In genomic region chr22:20550851-20551744, GRCh38 we compare ENCODE assay signal across 8 cellular contexts. TPM values are rescaled to one million over a fixed set of nuclear protein-coding genes. Genes with fewer than 3 reads are reported as not detected.
DNase-seq lines count a peak whose midpoint lies in the region; ATAC-seq and TF ChIP-seq lines count a peak whose summit lies in the region.

No MANE protein-coding gene starts in this region.

- H3K36me3 Mint-ChIP-seq in IgD-negative memory B cell: no peaks in the 10 kb centered on the region
- H3K36me3 Mint-ChIP-seq in activated naive CD8-positive, alpha-beta T cell treated with anti-CD3 and anti-CD28 coated beads, Interleukin-2, amount 10 ng/mL, durations not matched to agents 7 days and 5 days: peaks cover 31% of the 10 kb centered on the region

- peak overlapping the region in 2 of 10 donors; percentile 6 to 13 for H3K4me3 ChIP-seq in heart right ventricle

- peak overlapping the region; percentile 51 to 96 (median 78) for H3K27ac Mint-ChIP-seq in IgD-negative memory B cell
- peak overlapping the region; percentile 100 for H3K27ac Mint-ChIP-seq in activated naive CD8-positive, alpha-beta T cell treated with anti-CD3 and anti-CD28 coated beads, Interleukin-2, amount 10 ng/mL, durations not matched to agents 7 days and 5 days

- peak overlapping the region; percentile 14 to 71 (median 54) for H3K4me3 Mint-ChIP-seq in IgD-negative memory B cell
- peak overlapping the region; percentile 88 for H3K4me3 Mint-ChIP-seq in activated naive CD8-positive, alpha-beta T cell treated with anti-CD3 and anti-CD28 coated beads, Interleukin-2, amount 10 ng/mL, durations not matched to agents 7 days and 5 days

- no peak for TF ChIP-seq CTCF in heart right ventricle (IDR thresholded peaks at IDR 0.05)

- peaks cover 0 to 49% (median 9%) of the 10 kb centered on the region in 9 donors for H3K36me3 ChIP-seq in heart right ventricle

- H3K4me1 ChIP-seq in heart right ventricle: peaks cover 48 to 99% (median 86%) of the 10 kb centered on the region in 9 donors

- H3K9me3 ChIP-seq in heart right ventricle: no peaks in the 10 kb centered on the region

- H3K27ac ChIP-seq in heart right ventricle: peak overlapping the region; percentile 81 to 92 (median 88)

- H3K27me3 Mint-ChIP-seq in IgD-negative memory B cell: no peaks in the 10 kb centered on the region
- no peaks in the 10 kb centered on the region for H3K27me3 Mint-ChIP-seq in activated naive CD8-positive, alpha-beta T cell treated with anti-CD3 and anti-CD28 coated beads, Interleukin-2, amount 10 ng/mL, durations not matched to agents 7 days and 5 days

- POLR2A ChIA-PET in activated naive CD8-positive, alpha-beta T cell treated with anti-CD3 and anti-CD28 coated beads, Interleukin-2, amount 10 ng/mL, durations not matched to agents 7 days and 5 days (lab: Charles Lee): interaction anchor here (0.7 to 3.8 kb wide), 7 partner anchors 13 to 152 kb away, joined by 3 to 33 read pairs (median 4); partner anchors contain the start of gene MED15

- DNase-seq in activated naive CD8-positive, alpha-beta T cell treated with anti-CD3 and anti-CD28 coated beads, Interleukin-2, amount 10 ng/mL, durations not matched to agents 7 days and 5 days: peak; percentile 62
- DNase-seq in heart right ventricle (peak; percentile 33 to 48), sciatic nerve (ENCODE audit: low spot score) (peak; percentile 70), SHP77 treated with DMSO at 0.1 percent for 48 hours (lab: John Stamatoyannopoulos, UW) (no peak), NCI-H1092 treated with DMSO at 0.1 percent for 48 hours (lab: John Stamatoyannopoulos, UW) (no peak), islet precursor cell (no peak), NCI-H2227 treated with DMSO at 0.1 percent for 48 hours (lab: John Stamatoyannopoulos, UW) (no peak)

- no peaks in the 10 kb centered on the region for H3K9me3 Mint-ChIP-seq in IgD-negative memory B cell
- H3K9me3 Mint-ChIP-seq in activated naive CD8-positive, alpha-beta T cell treated with anti-CD3 and anti-CD28 coated beads, Interleukin-2, amount 10 ng/mL, durations not matched to agents 7 days and 5 days: no peaks in the 10 kb centered on the region

- ATAC-seq in activated naive CD8-positive, alpha-beta T cell treated with anti-CD3 and anti-CD28 coated beads, Interleukin-2, amount 10 ng/mL, durations not matched to agents 7 days and 5 days (ENCODE audit: low read depth): peak; percentile 36
- ATAC-seq in heart right ventricle (peak in 6 of 8 donors; percentile 10 to 47 (median 27)), sciatic nerve (peak; percentile 52)

- peaks cover 28 to 35% (median 30%) of the 10 kb centered on the region in 3 donors for H3K4me1 Mint-ChIP-seq in IgD-negative memory B cell
- peaks cover 56% of the 10 kb centered on the region for H3K4me1 Mint-ChIP-seq in activated naive CD8-positive, alpha-beta T cell treated with anti-CD3 and anti-CD28 coated beads, Interleukin-2, amount 10 ng/mL, durations not matched to agents 7 days and 5 days

- WGBS in heart right ventricle, 2 donors: 55 to 58% methylated on average over 27 of the region's 27 CpGs

- intact Hi-C loops in heart right ventricle (cut with DNase I): loop anchor here in 2 of 10 donors (5.0 kb wide), 1 partner anchor 44 kb away; the partner anchor contains the start of gene MED15 (in 2 of the 2)
- intact Hi-C loops in sciatic nerve (cut with DNase I): no loop called here

- no peaks in the 10 kb centered on the region for H3K27me3 ChIP-seq in heart right ventricle

RNA-seq across cellular contexts. Expression of gene MED15, which starts 43.7 kb away (rescaled TPM):
- polyA plus RNA-seq in IgD-negative memory B cell: 50.2 TPM
- 100 to 1,000 TPM; 227 to 233 TPM for total RNA-seq in activated naive CD8-positive, alpha-beta T cell treated with anti-CD3 and anti-CD28 coated beads, Interleukin-2, amount 10 ng/mL, durations not matched to agents 7 days and 5 days
- 10 to 100 TPM; 35.6 to 66.8 (median 44.0) TPM for total RNA-seq in heart right ventricle
- polyA plus RNA-seq in heart right ventricle: 10 to 100 TPM; 33.8 to 40.8 TPM
- 130 TPM for total RNA-seq in sciatic nerve

RNA-seq across cellular contexts. Expression of gene KLHL22, which starts 55.5 kb away (rescaled TPM):
- 20.8 TPM for polyA plus RNA-seq in IgD-negative memory B cell
- total RNA-seq in activated naive CD8-positive, alpha-beta T cell treated with anti-CD3 and anti-CD28 coated beads, Interleukin-2, amount 10 ng/mL, durations not matched to agents 7 days and 5 days: 10 to 100 TPM; 31.7 to 37.3 TPM
- 10 to 100 TPM; 14.1 to 29.3 (median 18.5) TPM for total RNA-seq in heart right ventricle
- 10 to 100 TPM; 11.3 to 15.4 TPM for polyA plus RNA-seq in heart right ventricle
- total RNA-seq in sciatic nerve: 28.0 TPM

Comparison
In these comparisons a context has a peak if more than half of its experiments do, and no peak if none do; other contexts are left out.
1. DNase-seq: peak in activated naive CD8-positive, alpha-beta T cell treated with anti-CD3 and anti-CD28 coated beads, Interleukin-2, amount 10 ng/mL, durations not matched to agents 7 days and 5 days (single experiment), heart right ventricle (2 of 2) and sciatic nerve (single experiment); none in SHP77 treated with DMSO at 0.1 percent for 48 hours (single experiment), NCI-H1092 treated with DMSO at 0.1 percent for 48 hours (single experiment), islet precursor cell (single experiment) and NCI-H2227 treated with DMSO at 0.1 percent for 48 hours (single experiment).
2. Peak in every context shown above with its lines, with median percentiles within 50 percentile points of each other: ATAC-seq.